Comparison of ENCODE assay signal across 16 cellular contexts in genomic region chr1:100292711-100293110, GRCh38. TPM values are rescaled to one million over a fixed set of nuclear protein-coding genes. Genes with fewer than 3 reads are reported as not detected.
DNase-seq lines count a peak whose midpoint lies in the region; ATAC-seq and TF ChIP-seq lines count a peak whose summit lies in the region.
"Had no signal": no experiment of that assay in that cellular context is flagged by ENCODE, and none has a peak within 500 bp of the region (broad histone marks: within the 10 kb centered on the region; RNA-seq: fewer than 3 reads in every experiment).

No MANE protein-coding gene starts in this region.

- no peaks in the 10 kb centered on the region for H3K27me3 Mint-ChIP-seq in H9 (ENCODE audit: low read depth)
- no peaks in the 10 kb centered on the region for H3K27me3 Mint-ChIP-seq in nephron progenitor cell (ENCODE audit: low read depth, poor library complexity)

- no peaks in the 10 kb centered on the region for H4K20me1 ChIP-seq in H9 (ENCODE audit: control insufficient read depth, insufficient read depth, insufficient read length)

- no peaks in the 10 kb centered on the region for H3K79me2 ChIP-seq in H9 (ENCODE audit: insufficient read depth, low read length)

- no peaks in the 10 kb centered on the region for H3K79me1 ChIP-seq in H9 (ENCODE audit: insufficient read depth, low read depth, low read length, poor library complexity, severe bottlenecking)

- no peaks in the 10 kb centered on the region for H3K27me3 ChIP-seq in H9 (ENCODE audit: insufficient read depth, low read length)

- no peak overlapping the region for H3K4me3 ChIP-seq in choroid plexus epithelial cell (ENCODE audit: low read depth, low read length)
- H3K4me3 ChIP-seq: lung had no signal

- H3K23ac ChIP-seq in H9 (ENCODE audit: insufficient read length, low read depth, low read length) = no peak overlapping the region

- no peak overlapping the region for H2AFZ ChIP-seq in H9 (ENCODE audit: low read length)

- H3K9me3 Mint-ChIP-seq in H9 (peaks cover 3 to 4% of the 10 kb centered on the region in 2 experiments; a peak in 4 of 5 replicates), nephron progenitor cell (peaks cover 4% of the 10 kb centered on the region)
- H3K9me3 Mint-ChIP-seq: nephron had no signal

- no peak overlapping the region for H3K18ac ChIP-seq in H9 (ENCODE audit: insufficient read length, low read depth, low read length)

- ATAC-seq in GM18907 (IDR thresholded peaks at IDR 0.05; ENCODE audit: unreplicated experiment) = no peak
- ATAC-seq: Panc1 had no signal

- no peak overlapping the region for H2AK5ac ChIP-seq in H9 (ENCODE audit: insufficient read length, low read length)

- H3K27ac ChIP-seq in H9 (ENCODE audit: insufficient read length, low read depth, low read length) = no peak overlapping the region

- DNase-seq in EH (ENCODE audit: low read depth) = peak; percentile 36
- no peak for DNase-seq in H9
- peak; percentile 59 for DNase-seq in choroid plexus epithelial cell (ENCODE audit: low read depth)
- DNase-seq in nephron progenitor cell = no peak
- DNase-seq in UCSD-AML1 (lab: John Stamatoyannopoulos, UW; ENCODE audit: unreplicated experiment) = no peak
- no peak for DNase-seq in midbrain (lab: John Stamatoyannopoulos, UW)
- DNase-seq: activated CD4-positive, alpha-beta T cell treated with anti-CD3 and anti-CD28 coated beads, Interleukin-2, amount 50 U/mL, for 4 hours; amniotic stem cell; NCI-H2171; stimulated activated naive CD4-positive, alpha-beta T cell treated with Interleukin-2 at 50 U/mL for 16 hours; trophoblast cell had no signal

- no peak overlapping the region for H3T11ph ChIP-seq in H9 (ENCODE audit: low read length)

- H2BK15ac ChIP-seq in H9 (ENCODE audit: low read depth, low read length) = no peak overlapping the region

- no peak overlapping the region for H3K14ac ChIP-seq in H9 (ENCODE audit: insufficient read depth, low read length)

- peaks cover 3 to 5% of the 10 kb centered on the region in 2 experiments for H3K4me1 Mint-ChIP-seq in H9
- H3K4me1 Mint-ChIP-seq in nephron progenitor cell = no peaks in the 10 kb centered on the region
- H3K4me1 Mint-ChIP-seq: nephron had no signal

- no peak overlapping the region for H3K56ac ChIP-seq in H9 (ENCODE audit: insufficient read length, low read depth, low read length)

- no peak overlapping the region for H4K5ac ChIP-seq in H9 (ENCODE audit: insufficient read length, low read depth, low read length)

- no peak overlapping the region for H3K9ac ChIP-seq in H9 (ENCODE audit: extremely low read depth, insufficient read length, low read length)

- peak overlapping the region in 2 of 3 experiments; percentile 42 to 79; a peak in 3 of 7 replicates for H3K27ac Mint-ChIP-seq in H9
- H3K27ac Mint-ChIP-seq in nephron progenitor cell = peak overlapping the region; percentile 44
- H3K27ac Mint-ChIP-seq: activated T-helper 2 cell treated with anti-CD3 and anti-CD28 coated beads, Interferon-gamma antibody, Interleukin-2, Interleukin-4, amounts not matched to agents 10 μg/mL and 5 μg/mL and 100 μg/mL, durations not matched to agents 14 hours and 24 hours and 36 hours had no signal

- H2BK12ac ChIP-seq in H9 (ENCODE audit: insufficient read length, low read depth, low read length) = no peak overlapping the region

- H2BK120ac ChIP-seq in H9 (ENCODE audit: low read depth, low read length, poor library complexity, severe bottlenecking) = no peak overlapping the region

- no peak overlapping the region for H4K8ac ChIP-seq in H9 (replicated peaks; ENCODE audit: insufficient read length, low read depth, low read length)

- H2BK20ac ChIP-seq in H9 (ENCODE audit: low read depth, low read length, poor library complexity, severe bottlenecking) = no peak overlapping the region

- WGBS in H9 (ENCODE audit: extremely low coverage, insufficient read length, low lambda C conversion rate) = no CpG with 5 or more reads among the region's 1 CpG

- peaks cover 5 to 39% (median 15%) of the 10 kb centered on the region in 3 experiments for H3K36me3 Mint-ChIP-seq in H9 (ENCODE audit: insufficient read depth in 1 of 3, low read depth in 3 of 3)
- peaks cover 26% of the 10 kb centered on the region for H3K36me3 Mint-ChIP-seq in nephron progenitor cell (ENCODE audit: low read depth)

- no peak overlapping the region for H3K4ac ChIP-seq in H9 (ENCODE audit: low read depth, low read length)

- H3K9me3 ChIP-seq in H9 (ENCODE audit: control insufficient read depth, low read depth, low read length) = no peaks in the 10 kb centered on the region

- no peaks in the 10 kb centered on the region for H3K23me2 ChIP-seq in H9 (ENCODE audit: insufficient read length, low read depth, low read length, poor library complexity, severe bottlenecking)

- no peak overlapping the region for H3K4me3 Mint-ChIP-seq in H9
- H3K4me3 Mint-ChIP-seq in nephron progenitor cell = no peak overlapping the region
- H3K4me3 Mint-ChIP-seq: nephron had no signal

- H4K91ac ChIP-seq in H9 (ENCODE audit: insufficient read length, low read depth, low read length) = no peak overlapping the region

- H3K4me1 ChIP-seq in H9 (ENCODE audit: insufficient read depth, low read length) = no peaks in the 10 kb centered on the region; the same call in 1 of the 2 replicates

- no peak for TF ChIP-seq CTCF in H9 (conservative IDR thresholded peaks at IDR 0.05)
- TF ChIP-seq CTCF in choroid plexus epithelial cell (conservative IDR thresholded peaks at IDR 0.05; ENCODE audit: low read depth, low read length) = no peak
- no peak for TF ChIP-seq CTCF in nephron progenitor cell (IDR thresholded peaks at IDR 0.05)

- H2BK5ac ChIP-seq in H9 (ENCODE audit: insufficient read length, low read length) = no peak overlapping the region

- H3K4me2 ChIP-seq in H9 (ENCODE audit: insufficient read depth, insufficient read length, low read length) = no peak overlapping the region

RNA-seq across cellular contexts. Expression of gene RTCA, which starts 26.7 kb away (rescaled TPM):
- 29.5 and 33.6 TPM in 2 replicates for total RNA-seq in H9 (2021)

RNA-seq across cellular contexts. Expression of gene DBT, which starts 43.1 kb away (rescaled TPM):
- 19.0 and 20.3 TPM in 2 replicates for total RNA-seq in H9 (2021)

RNA-seq across cellular contexts. Expression of gene CDC14A, which starts 59.6 kb away (rescaled TPM):
- 8.4 and 8.9 TPM in 2 replicates for total RNA-seq in H9 (2021)

Comparison
In these comparisons a context has a peak if more than half of its experiments do, and no peak if none do; other contexts are left out.
1. DNase-seq: peak in EH (single experiment) and choroid plexus epithelial cell (single experiment); none in H9 (single experiment), nephron progenitor cell (single experiment), UCSD-AML1 (single experiment) and midbrain (single experiment).